ENCODE assay signal across 8 cellular contexts in genomic region chr15:45458746-45459403, GRCh38.
DNase-seq lines count a peak whose midpoint lies in the region; ATAC-seq and TF ChIP-seq lines count a peak whose summit lies in the region.

No MANE protein-coding gene starts in this region.

- H3K4ac ChIP-seq in IMR-90 (ENCODE audit: low read depth, low read length): no peak overlapping the region

- in situ Hi-C loops in IMR-90 (cut with MboI; ENCODE audit: low sequenced_read_pairs): loop anchor here (10.0 kb wide), 1 partner anchor 156 kb away; no protein-coding TSS in a partner anchor

- no peak overlapping the region for H3K14ac ChIP-seq in IMR-90 (replicated peaks; ENCODE audit: low read depth, low read length)

- no peak overlapping the region for H3K56ac ChIP-seq in IMR-90 (ENCODE audit: extremely low read depth, insufficient read depth, low read length)

- peak overlapping the region; percentile 61 for H2AFZ ChIP-seq in IMR-90 (replicated peaks; ENCODE audit: low read length, poor library complexity)

- no peaks in the 10 kb centered on the region for H3K36me3 ChIP-seq in CD8-positive, alpha-beta memory T cell (ENCODE audit: insufficient read depth, low read length)
- H3K36me3 ChIP-seq in IMR-90 (ENCODE audit: control insufficient read depth, insufficient read depth, low read length) (no peaks in the 10 kb centered on the region), tibial artery (no peaks in the 10 kb centered on the region)

- intact Hi-C loops in IMR-90 (cut with micrococcal nuclease) (loop anchor here (1.0 kb wide), 3 partner anchors 57 to 155 kb away; partner anchors contain the start of gene BLOC1S6), head of caudate nucleus (cut with DNase I) (loop anchor here (2.0 to 10.0 kb wide), 4 partner anchors 54 to 156 kb away; partner anchors contain the start of genes BLOC1S6 and SLC30A4), tibial artery (cut with DNase I; ENCODE audit: low total_unique reads) (loop anchor here (10.0 kb wide), 1 partner anchor 154 kb away; no protein-coding TSS in a partner anchor)

- H2BK20ac ChIP-seq in IMR-90 (ENCODE audit: low read depth, low read length): no peak overlapping the region

- peak overlapping the region; percentile 58 to 93 (median 81) for H3K4me3 Mint-ChIP-seq in CD8-positive, alpha-beta memory T cell

- CTCF ChIA-PET in CD8-positive, alpha-beta memory T cell (lab: Charles Lee): interaction anchor here (0.6 to 4.9 kb wide), 16 partner anchors 10 to 296 kb away, joined by 3 to 72 read pairs (median 4); partner anchors contain the start of genes BLOC1S6 and SQOR
- CTCF ChIA-PET in IMR-90 (lab: Yijun Ruan, JAX): interaction anchor here (0.8 to 3.8 kb wide), 7 partner anchors 15 to 245 kb away, joined by 3 to 25 read pairs (median 5); no protein-coding TSS in a partner anchor
- CTCF ChIA-PET in RWPE1 (lab: Yijun Ruan, JAX): interaction anchor here (0.7 to 5.3 kb wide), 8 partner anchors 21 to 842 kb away, joined by 3 to 72 read pairs (median 4); no protein-coding TSS in a partner anchor

- no peaks in the 10 kb centered on the region; a peak in 1 of 4 replicates for H3K79me1 ChIP-seq in IMR-90 (ENCODE audit: low read depth in 1 of 2, low read length in 2 of 2)

- H4K91ac ChIP-seq in IMR-90 (ENCODE audit: insufficient read depth, low read depth, low read length): no peak overlapping the region

- H3K4me1 ChIP-seq in CD8-positive, alpha-beta memory T cell (ENCODE audit: insufficient read depth, low read length): peaks cover 40% of the 10 kb centered on the region
- H3K4me1 ChIP-seq in IMR-90 (ENCODE audit: control insufficient read depth, insufficient read depth, low read length) (peaks cover 19% of the 10 kb centered on the region), tibial artery (peaks cover 0 to 18% (median 0%) of the 10 kb centered on the region in 4 donors)

- peak overlapping the region in 4 of 8 donors; percentile 6 to 91 (median 31) for H3K27ac Mint-ChIP-seq in CD8-positive, alpha-beta memory T cell

- H2BK5ac ChIP-seq in IMR-90 (ENCODE audit: low read depth, low read length, poor library complexity, severe bottlenecking): no peak overlapping the region

- dilution Hi-C loops in IMR-90 (cut with HindIII; ENCODE audit: low sequenced_read_pairs, unreplicated experiment): no loop called here

- H3K4me3 ChIP-seq in CD8-positive, alpha-beta memory T cell (ENCODE audit: low read length): no peak overlapping the region
- H3K4me3 ChIP-seq in IMR-90 (ENCODE audit: insufficient read depth, low read depth, low read length) (peak overlapping the region; percentile 37; the same call in 1 of the 2 replicates), tibial artery (peak overlapping the region; percentile 45 to 55)

- no peak overlapping the region for H2AK5ac ChIP-seq in IMR-90 (ENCODE audit: low read depth, low read length)

- peaks cover 0 to 1% of the 10 kb centered on the region in 2 donors for H3K27me3 Mint-ChIP-seq in CD8-positive, alpha-beta memory T cell

- H4K8ac ChIP-seq in IMR-90 (ENCODE audit: low read depth in 2 of 2, low read length in 2 of 2): no peak overlapping the region

- peak; percentile 71 to 82 (median 76) for DNase-seq in CD8-positive, alpha-beta memory T cell
- DNase-seq in IMR-90 (peak; percentile 37), RWPE1 (ENCODE audit: low spot score) (peak; percentile 61), head of caudate nucleus (peak; percentile 47 to 94 (median 85)), pons (ENCODE audit: low spot score) (peak; percentile 83), tibial artery (peak; percentile 64 to 78), GF-D8 (lab: John Stamatoyannopoulos, UW) (no peak)
- peak; percentile 84 for DNase-seq in activated naive CD4-positive, alpha-beta T cell treated with Interleukin-2 at 50 U/mL for 16 hours

- no peak overlapping the region for H2BK15ac ChIP-seq in IMR-90 (ENCODE audit: low read depth, low read length)

- no peaks in the 10 kb centered on the region for H3K9me3 ChIP-seq in CD8-positive, alpha-beta memory T cell (ENCODE audit: low read length)
- H3K9me3 ChIP-seq in IMR-90 (ENCODE audit: control insufficient read depth, insufficient read depth, low read length): no peaks in the 10 kb centered on the region
- H3K9me3 ChIP-seq in tibial artery: no peaks in the 10 kb centered on the region

- no peak overlapping the region for H2AK9ac ChIP-seq in IMR-90 (replicated peaks; ENCODE audit: low read depth, low read length, poor library complexity)

- no CpG with 5 or more reads among the region's 12 CpGs for WGBS in IMR-90 (ENCODE audit: extremely low coverage in 2 of 2, insufficient read length in 1 of 2), 2 experiments

- no peak overlapping the region for H2BK120ac ChIP-seq in IMR-90 (ENCODE audit: low read depth, low read length)

- ATAC-seq in IMR-90 (ENCODE audit: low read depth): no peak

- H3K27me3 ChIP-seq in CD8-positive, alpha-beta memory T cell (ENCODE audit: insufficient read depth, low read length, poor library complexity, severe bottlenecking): no peaks in the 10 kb centered on the region
- H3K27me3 ChIP-seq in IMR-90 (ENCODE audit: control insufficient read depth, insufficient read depth, low read length): no peaks in the 10 kb centered on the region
- no peaks in the 10 kb centered on the region for H3K27me3 ChIP-seq in tibial artery

- peak; percentile 83 for TF ChIP-seq CTCF in IMR-90 (conservative IDR thresholded peaks at IDR 0.05; ENCODE audit: low read depth, low read length)
- TF ChIP-seq CTCF in RWPE1 (conservative IDR thresholded peaks at IDR 0.05; ENCODE audit: low read depth): peak; percentile 93
- peak; percentile 75 to 91 for TF ChIP-seq CTCF in tibial artery (IDR thresholded peaks at IDR 0.05)

- no peak overlapping the region for H3K9ac ChIP-seq in IMR-90 (ENCODE audit: low read depth, low read length)

- no peak overlapping the region for H3K18ac ChIP-seq in IMR-90 (ENCODE audit: low read depth, low read length)

- no peak overlapping the region for H3K27ac ChIP-seq in CD8-positive, alpha-beta memory T cell (ENCODE audit: low read depth, low read length)
- H3K27ac ChIP-seq in IMR-90 (ENCODE audit: insufficient read depth, low read length): no peak overlapping the region
- H3K27ac ChIP-seq in RWPE1: no peak overlapping the region
- H3K27ac ChIP-seq in tibial artery: peak overlapping the region in 1 of 2 donors; percentile 67

- H4K20me1 ChIP-seq in IMR-90 (ENCODE audit: insufficient read depth, low read length): no peaks in the 10 kb centered on the region

- H3K4me2 ChIP-seq in IMR-90 (ENCODE audit: low read depth, low read length): peak overlapping the region; percentile 54; the same call in 1 of the 2 replicates

- peaks cover 0 to 1% (median 0%) of the 10 kb centered on the region in 3 donors for H3K36me3 Mint-ChIP-seq in CD8-positive, alpha-beta memory T cell

- H3K4me1 Mint-ChIP-seq in CD8-positive, alpha-beta memory T cell: peaks cover 41 to 52% (median 49%) of the 10 kb centered on the region in 3 donors

- H3K23ac ChIP-seq in IMR-90 (ENCODE audit: low read depth, low read length): no peak overlapping the region

- peak; percentile 76 for TF ChIP-seq RAD21 in IMR-90 (IDR thresholded peaks at IDR 0.05; ENCODE audit: low read length)

- POLR2A ChIA-PET in CD8-positive, alpha-beta memory T cell (lab: Charles Lee): no interaction called here
- POLR2A ChIA-PET in IMR-90 (lab: Charles Lee; ENCODE audit: unreplicated experiment) (no interaction called here), RWPE1 (lab: Yijun Ruan, JAX; ENCODE audit: low non-redundant PET) (no interaction called here)

- TF ChIP-seq POLR2A in IMR-90 (IDR thresholded peaks at IDR 0.05; ENCODE audit: low read depth, low read length): no peak

- H3K9me1 ChIP-seq in IMR-90 (ENCODE audit: insufficient read depth, low read length): no peaks in the 10 kb centered on the region; the same call in none of the 2 replicates

- H3K9me3 Mint-ChIP-seq in CD8-positive, alpha-beta memory T cell: peaks cover 0 to 4% (median 2%) of the 10 kb centered on the region in 5 donors

- H4K5ac ChIP-seq in IMR-90 (ENCODE audit: low read depth, low read length): no peak overlapping the region

- BruUV-seq in IMR-90 (replicated peaks; lab: Mats Ljungman, UMichigan): no TSS peak

TF ChIP-seq in IMR-90, 13 proteins besides CTCF, POLR2A, EP300 and RAD21:
- no peak for TF ChIP-seq USF2 (IDR thresholded peaks at IDR 0.05; ENCODE audit: low read depth, low read length)
- no peak for TF ChIP-seq MAFK (IDR thresholded peaks at IDR 0.05; ENCODE audit: low read depth, low read length)
- TF ChIP-seq BHLHE40 (IDR thresholded peaks at IDR 0.05; ENCODE audit: low read depth, low read length): no peak
- peak; percentile 76 for TF ChIP-seq SMC3 (IDR thresholded peaks at IDR 0.05; ENCODE audit: low read depth, low read length)
- TF ChIP-seq NFE2L2 (IDR thresholded peaks at IDR 0.05; ENCODE audit: low read depth, low read length): no peak
- no peak for TF ChIP-seq CEBPB (IDR thresholded peaks at IDR 0.05; ENCODE audit: low read depth, low read length)
- TF ChIP-seq ELK1 (IDR thresholded peaks at IDR 0.05; ENCODE audit: borderline replicate concordance, low read depth, low read length): no peak
